Comparison of ENCODE assay signal across 9 cellular contexts in genomic region chr7:126856691-126857291, GRCh38.
DNase-seq lines count a peak whose midpoint lies in the region; ATAC-seq and TF ChIP-seq lines count a peak whose summit lies in the region.
"Had no signal": no experiment of that assay in that cellular context is flagged by ENCODE, and none has a peak within 500 bp of the region (broad histone marks: within the 10 kb centered on the region; RNA-seq: fewer than 3 reads in every experiment).

No MANE protein-coding gene starts in this region.

- ATAC-seq in GM21723 (IDR thresholded peaks at IDR 0.05; ENCODE audit: unreplicated experiment) (peak; percentile 77), GM21447 (IDR thresholded peaks at IDR 0.05; ENCODE audit: unreplicated experiment) (no peak)
- ATAC-seq in activated CD4-positive, CD25-positive, alpha-beta regulatory T cell treated with anti-CD3 and anti-CD28 coated beads, Interleukin-2, amount 50 U/mL, for 24 hours: no peak

- peak; percentile 60 for TF ChIP-seq CTCF in GM12872 (IDR thresholded peaks at IDR 0.05; ENCODE audit: insufficient read depth, low read depth, low read length)
- peak; percentile 74 for TF ChIP-seq CTCF in epithelial cell of esophagus (IDR thresholded peaks at IDR 0.05; ENCODE audit: insufficient read depth, low read depth, low read length, missing control alignments)

- H3K4me3 ChIP-seq in epithelial cell of esophagus (ENCODE audit: low read length): no peak overlapping the region
- H3K4me3 ChIP-seq: thoracic aorta had no signal

- DNase-seq in M059J (ENCODE audit: low read depth) (peak; percentile 13), epithelial cell of esophagus (ENCODE audit: low read depth) (peak; percentile 35), NCI-H510A treated with DMSO at 0.1 percent for 48 hours (lab: John Stamatoyannopoulos, UW) (no peak)
- DNase-seq in stimulated activated CD8-positive, alpha-beta memory T cell treated with anti-CD3 and anti-CD28 coated beads, Interleukin-4, amount 100 ng/mL, for 48 hours: no peak

Comparison
In these comparisons a context has a peak if more than half of its experiments do, and no peak if none do; other contexts are left out.
1. DNase-seq: peak in M059J (single experiment) and epithelial cell of esophagus (single experiment); none in NCI-H510A treated with DMSO at 0.1 percent for 48 hours (single experiment) and stimulated activated CD8-positive, alpha-beta memory T cell treated with anti-CD3 and anti-CD28 coated beads, Interleukin-4, amount 100 ng/mL, for 48 hours (single experiment).